9 cellular contexts compared by ENCODE assay signal in the genomic region with DNA sequence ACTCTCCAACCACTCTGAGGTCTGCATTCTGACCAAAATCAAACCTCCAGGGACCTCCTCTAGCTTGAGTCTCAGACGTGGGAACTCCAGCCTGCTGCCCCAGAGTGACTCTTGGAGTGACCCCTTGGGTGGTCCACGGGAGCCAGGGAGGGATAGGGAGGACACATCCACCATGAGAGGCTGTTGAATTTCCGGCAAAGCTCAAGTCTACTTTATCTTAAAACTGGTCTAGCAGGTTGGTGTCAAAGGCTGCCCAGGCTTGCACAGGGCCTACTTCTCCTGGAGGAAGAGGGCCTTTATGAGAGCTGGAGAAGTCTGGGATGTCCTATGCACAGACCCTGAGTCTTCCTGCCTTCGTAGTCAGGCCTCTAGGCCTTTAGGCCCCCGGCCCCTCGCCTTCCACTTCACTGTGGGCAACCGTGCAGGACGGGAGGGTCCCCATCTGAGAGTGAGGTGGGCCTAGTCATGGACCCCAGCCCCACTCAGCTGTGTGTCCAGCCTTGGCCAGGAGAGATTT. TPM values are rescaled to one million over a fixed set of nuclear protein-coding genes. Genes with fewer than 3 reads are reported as not detected.
DNase-seq lines count a peak whose midpoint lies in the region; ATAC-seq and TF ChIP-seq lines count a peak whose summit lies in the region.
"Had no signal": no experiment of that assay in that cellular context is flagged by ENCODE, and none has a peak within 500 bp of the region (broad histone marks: within the 10 kb centered on the region; RNA-seq: fewer than 3 reads in every experiment).

No MANE protein-coding gene starts in this region.

- H3K27me3 ChIP-seq in HCT116 (ENCODE audit: insufficient read depth, low read length), result no peaks in the 10 kb centered on the region
- H3K27me3 ChIP-seq in hepatocyte, result no peaks in the 10 kb centered on the region

- POLR2A ChIA-PET in HCT116 (lab: Charles Lee), result interaction anchor here (1.2 kb wide), 1 partner anchor 9 kb away, joined by 6 read pairs; the partner anchor contains the start of gene CISH

- peaks cover 63% of the 10 kb centered on the region for H3K4me1 Mint-ChIP-seq in activated T-helper 17 cell treated with anti-CD3 and anti-CD28 coated beads, Interleukin-2, amount 50 U/mL, for 72 hours
- peaks cover 91% of the 10 kb centered on the region for H3K4me1 Mint-ChIP-seq in stimulated activated effector memory CD8-positive, alpha-beta T cell treated with anti-CD3 and anti-CD28 coated beads, Interleukin-12 subunit alpha, Interleukin-12 subunit beta, amount 100 ng/mL, for 72 hours

- intact Hi-C loops in HCT116 (cut with micrococcal nuclease), result no loop called here

- DNase-seq in HCT116 (ENCODE audit: low read depth, low spot score), result no peak
- DNase-seq in hepatocyte (ENCODE audit: low spot score), result peak; percentile 50
- DNase-seq in stimulated activated effector memory CD8-positive, alpha-beta T cell treated with anti-CD3 and anti-CD28 coated beads, Interleukin-12 subunit alpha, Interleukin-12 subunit beta, amount 100 ng/mL, for 72 hours (ENCODE audit: low spot score in 2 of 2), result no peak
- DNase-seq in OCI-M2 (lab: John Stamatoyannopoulos, UW; ENCODE audit: unreplicated experiment), result no peak
- no peak for DNase-seq in stimulated activated CD4-positive, alpha-beta T cell treated with anti-CD3 and anti-CD28 coated beads, Interleukin-4, amount 100 ng/mL, for 4 hours
- no peak for DNase-seq in DMS 273 treated with DMSO at 0.1 percent for 48 hours (lab: John Stamatoyannopoulos, UW)
- DNase-seq: amniotic stem cell had no signal

- H3K36me3 ChIP-seq in HCT116 (ENCODE audit: control insufficient read depth in 1 of 2, insufficient read depth in 2 of 2, low read length in 2 of 2), result 0 out of 4 replicates have a peak, but pooled peaks cover 0 to 5% of the 10 kb centered on the region in 2 experiments
- H3K36me3 ChIP-seq in hepatocyte (replicated peaks; ENCODE audit: insufficient read depth, low read depth), result no peaks in the 10 kb centered on the region

- H3K9me3 ChIP-seq in HCT116 (ENCODE audit: control insufficient read depth in 1 of 2, insufficient read depth in 1 of 2, low read depth in 1 of 2, low read length in 2 of 2) (no peaks in the 10 kb centered on the region), hepatocyte (ENCODE audit: low read depth) (no peaks in the 10 kb centered on the region)

- no peaks in the 10 kb centered on the region for H3K9me3 Mint-ChIP-seq in activated T-helper 17 cell treated with anti-CD3 and anti-CD28 coated beads, Interleukin-2, amount 50 U/mL, for 72 hours
- H3K9me3 Mint-ChIP-seq in stimulated activated effector memory CD8-positive, alpha-beta T cell treated with anti-CD3 and anti-CD28 coated beads, Interleukin-12 subunit alpha, Interleukin-12 subunit beta, amount 100 ng/mL, for 72 hours, result no peaks in the 10 kb centered on the region

- H3K27me3 Mint-ChIP-seq in activated T-helper 17 cell treated with anti-CD3 and anti-CD28 coated beads, Interleukin-2, amount 50 U/mL, for 72 hours, result no peaks in the 10 kb centered on the region

- H3K9ac ChIP-seq in HCT116 (ENCODE audit: low read length), result peak overlapping the region; percentile 67

- H3K4me3 Mint-ChIP-seq in activated T-helper 17 cell treated with anti-CD3 and anti-CD28 coated beads, Interleukin-2, amount 50 U/mL, for 72 hours, result peak overlapping the region; percentile 97
- peak overlapping the region; percentile 98 for H3K4me3 Mint-ChIP-seq in stimulated activated effector memory CD8-positive, alpha-beta T cell treated with anti-CD3 and anti-CD28 coated beads, Interleukin-12 subunit alpha, Interleukin-12 subunit beta, amount 100 ng/mL, for 72 hours

- H3K9me2 ChIP-seq in HCT116 (ENCODE audit: insufficient read depth) (no peaks in the 10 kb centered on the region), hepatocyte (replicated peaks; ENCODE audit: insufficient read depth) (no peaks in the 10 kb centered on the region)

- H3K4me3 ChIP-seq in HCT116 (replicated peaks in 1 of 2; ENCODE audit: low read depth in 1 of 2, low read length in 2 of 2) (0 out of 4 replicates have a peak overlapping the region, but pooled peaks of 1 of the 2 experiments have one; percentile 3), hepatocyte (no peak overlapping the region)

- TF ChIP-seq CTCF in HCT116 (IDR thresholded peaks at IDR 0.05 in 2 of 3, conservative IDR thresholded peaks at IDR 0.05 in 1 of 3; ENCODE audit: borderline replicate concordance in 1 of 3, insufficient read depth in 1 of 3, low read depth in 2 of 3, low read length in 2 of 3), result no peak
- TF ChIP-seq CTCF in hepatocyte (IDR thresholded peaks at IDR 0.05; ENCODE audit: poor library complexity), result no peak

- RAD21 ChIA-PET in HCT116 (lab: Charles Lee; ENCODE audit: low non-redundant PET in 1 of 2, low total read pairs in 2 of 2, uncharacterized antibody in 2 of 2, unreplicated experiment in 2 of 2), result no interaction called here

- H3K36me3 Mint-ChIP-seq in activated T-helper 17 cell treated with anti-CD3 and anti-CD28 coated beads, Interleukin-2, amount 50 U/mL, for 72 hours (ENCODE audit: low read depth), result peaks cover 98% of the 10 kb centered on the region
- H3K36me3 Mint-ChIP-seq in stimulated activated effector memory CD8-positive, alpha-beta T cell treated with anti-CD3 and anti-CD28 coated beads, Interleukin-12 subunit alpha, Interleukin-12 subunit beta, amount 100 ng/mL, for 72 hours, result peaks cover 96% of the 10 kb centered on the region

- 81% methylated on average over 8 of the region's 8 CpGs for WGBS in hepatocyte (ENCODE audit: low lambda C conversion rate, missing lambda C conversion rate)

- no peaks in the 10 kb centered on the region for H3K79me2 ChIP-seq in HCT116 (ENCODE audit: insufficient read depth, low read length)
- no peaks in the 10 kb centered on the region for H3K79me2 ChIP-seq in hepatocyte

- no peak for TF ChIP-seq RAD21 in HCT116 (IDR thresholded peaks at IDR 0.05; ENCODE audit: low read depth)

- no TSS peak for BruUV-seq in HCT116 (replicated peaks; lab: Mats Ljungman, UMichigan)

- H2AFZ ChIP-seq in HCT116 (ENCODE audit: low read depth, low read length, poor library complexity, severe bottlenecking), result no peak overlapping the region
- no peak overlapping the region for H2AFZ ChIP-seq in hepatocyte

- peaks cover 37 to 40% of the 10 kb centered on the region in 2 experiments for H3K4me1 ChIP-seq in HCT116 (ENCODE audit: control insufficient read depth in 1 of 2, insufficient read depth in 2 of 2, low read length in 2 of 2)
- peaks cover 29% of the 10 kb centered on the region for H3K4me1 ChIP-seq in hepatocyte (ENCODE audit: insufficient read depth)

- no peaks in the 10 kb centered on the region for H4K20me1 ChIP-seq in HCT116 (ENCODE audit: insufficient read depth)
- no peaks in the 10 kb centered on the region for H4K20me1 ChIP-seq in hepatocyte (ENCODE audit: insufficient read depth, poor library complexity, severe bottlenecking)

- H3K4me2 ChIP-seq in HCT116 (ENCODE audit: low read length) (peak overlapping the region; percentile 78), hepatocyte (no peak overlapping the region)

- H3K27ac Mint-ChIP-seq in activated T-helper 17 cell treated with anti-CD3 and anti-CD28 coated beads, Interleukin-2, amount 50 U/mL, for 72 hours, result peak overlapping the region; percentile 100
- H3K27ac Mint-ChIP-seq in stimulated activated effector memory CD8-positive, alpha-beta T cell treated with anti-CD3 and anti-CD28 coated beads, Interleukin-12 subunit alpha, Interleukin-12 subunit beta, amount 100 ng/mL, for 72 hours, result peak overlapping the region; percentile 99

- ATAC-seq in HCT116, result no peak
- no peak for ATAC-seq in activated T-helper 17 cell treated with anti-CD3 and anti-CD28 coated beads, Interleukin-2, amount 50 U/mL, for 72 hours (replicated peaks)
- ATAC-seq in stimulated activated effector memory CD8-positive, alpha-beta T cell treated with anti-CD3 and anti-CD28 coated beads, Interleukin-12 subunit alpha, Interleukin-12 subunit beta, amount 100 ng/mL, for 72 hours, result no peak
- ATAC-seq in GM19452 (IDR thresholded peaks at IDR 0.05; ENCODE audit: unreplicated experiment), result no peak

- CTCF ChIA-PET in HCT116 (lab: Charles Lee), result interaction anchor here (2.1 to 3.0 kb wide), 3 partner anchors 7 to 14 kb away, joined by 7 to 18 read pairs (median 8); partner anchors contain the start of genes CISH and MAPKAPK3

- no peak for TF ChIP-seq POLR2A in HCT116 (IDR thresholded peaks at IDR 0.05; ENCODE audit: borderline replicate concordance, extremely low read depth, insufficient read depth, insufficient read length)

- H3K27ac ChIP-seq in HCT116 (ENCODE audit: low read depth, low read length) (peak overlapping the region; percentile 98), hepatocyte (peak overlapping the region; percentile 97)

TF ChIP-seq in HCT116, 20 proteins besides CTCF, POLR2A, EP300 and RAD21 (continues in another document):
- no peak for TF ChIP-seq ZNF274 (IDR thresholded peaks at IDR 0.05; ENCODE audit: low read depth, low read length)

RNA-seq across cellular contexts. Expression of gene CISH, which starts 8.8 kb away (rescaled TPM):
- total RNA-seq in HCT116 (2021; ENCODE audit: unreplicated experiment), result 4.5 TPM
- 5.0 and 5.1 TPM in 2 replicates for polyA plus RNA-seq in HCT116 (2012)
- total RNA-seq in activated T-helper 17 cell treated with anti-CD3 and anti-CD28 coated beads, Interleukin-2, amount 50 U/mL, for 72 hours, result 100 to 1,000 TPM; 204 to 327 TPM
- total RNA-seq in hepatocyte, result 4.0 and 5.9 TPM in 2 replicates
- polyA plus RNA-seq in hepatocyte, result 9.0 and 15.3 TPM in 2 replicates

RNA-seq across cellular contexts. Expression of gene MAPKAPK3, which starts 14.2 kb away (rescaled TPM):
- 87.3 TPM for total RNA-seq in HCT116 (2021; ENCODE audit: unreplicated experiment)
- 79.5 and 97.2 TPM in 2 replicates for polyA plus RNA-seq in HCT116 (2012)
- 100 to 1,000 TPM in 1 of 2 donors, 10 to 100 TPM in 1; 99.8 to 131 TPM for total RNA-seq in activated T-helper 17 cell treated with anti-CD3 and anti-CD28 coated beads, Interleukin-2, amount 50 U/mL, for 72 hours
- total RNA-seq in hepatocyte, result 40.5 and 43.0 TPM in 2 replicates
- polyA plus RNA-seq in hepatocyte, result 40.9 and 43.1 TPM in 2 replicates

RNA-seq across cellular contexts. Expression of gene HEMK1, which starts 33.4 kb away (rescaled TPM):
- total RNA-seq in HCT116 (2021; ENCODE audit: unreplicated experiment), result 20.5 TPM
- polyA plus RNA-seq in HCT116 (2012), result 11.3 and 15.1 TPM in 2 replicates
- 10 to 100 TPM; 47.5 to 99.2 TPM for total RNA-seq in activated T-helper 17 cell treated with anti-CD3 and anti-CD28 coated beads, Interleukin-2, amount 50 U/mL, for 72 hours
- total RNA-seq in hepatocyte, result 18.5 and 18.6 TPM in 2 replicates
- 21.8 and 27.2 TPM in 2 replicates for polyA plus RNA-seq in hepatocyte

RNA-seq across cellular contexts. Expression of gene C3orf18, which starts 35.2 kb away (rescaled TPM):
- 10.1 TPM for total RNA-seq in HCT116 (2021; ENCODE audit: unreplicated experiment)
- polyA plus RNA-seq in HCT116 (2012), result 9.5 and 10.5 TPM in 2 replicates
- total RNA-seq in activated T-helper 17 cell treated with anti-CD3 and anti-CD28 coated beads, Interleukin-2, amount 50 U/mL, for 72 hours, result 10 to 100 TPM; 17.3 to 50.8 TPM
- total RNA-seq in hepatocyte, result 4.7 and 5.6 TPM in 2 replicates
- 2.9 and 6.1 TPM in 2 replicates for polyA plus RNA-seq in hepatocyte

Comparison
In these comparisons a context has a peak if more than half of its experiments do, and no peak if none do; other contexts are left out.
1. RNA of gene CISH, which starts 8.8 kb away (total RNA-seq): 204 to 327 TPM in activated T-helper 17 cell treated with anti-CD3 and anti-CD28 coated beads, Interleukin-2, amount 50 U/mL, for 72 hours; 4.5 TPM in HCT116 (single experiment) and 4.0 to 5.9 TPM in hepatocyte; every median in the first group is over 10 times any median in the second.